Comparison of ENCODE assay signal across 9 cellular contexts in the genomic region with DNA sequence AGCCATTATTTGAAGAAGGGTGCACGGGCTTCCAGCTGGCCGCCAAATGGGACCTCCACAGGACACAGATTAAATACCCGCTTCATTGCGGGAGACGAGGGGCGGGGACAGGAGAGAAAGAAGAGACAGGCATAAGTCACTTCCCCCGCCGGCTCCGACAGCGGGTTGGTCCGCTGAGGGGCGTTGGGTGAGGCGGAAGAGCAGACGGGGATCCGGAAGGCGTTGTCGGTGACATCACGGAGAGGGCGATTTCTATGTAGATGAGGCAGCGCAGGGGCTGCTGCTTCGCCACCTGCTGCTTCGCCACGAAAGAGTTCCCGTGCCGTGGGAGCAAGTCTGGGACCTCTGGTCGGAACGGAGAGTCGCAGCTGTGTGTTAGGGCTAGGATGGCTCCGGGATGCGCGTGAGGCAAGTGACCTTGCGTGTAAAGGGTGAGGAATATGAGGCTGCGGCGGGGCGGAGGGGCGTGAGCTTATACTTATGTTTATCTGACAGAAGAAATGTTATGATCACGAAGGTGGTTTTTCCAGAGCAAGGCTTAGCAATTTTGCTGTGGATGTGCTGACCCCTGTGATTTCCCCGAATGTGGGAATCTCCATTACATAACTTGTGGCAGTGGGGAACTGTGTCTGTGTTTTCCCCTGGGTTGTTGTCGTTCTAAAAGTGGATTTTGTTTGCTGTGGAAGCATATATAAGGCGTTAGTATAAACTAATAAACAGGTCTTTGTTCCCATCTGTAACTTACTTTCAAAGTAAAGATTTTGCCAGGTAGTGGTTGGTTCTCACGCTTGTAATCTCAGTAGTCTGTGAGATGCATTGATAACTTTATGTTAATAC. TPM values are rescaled to one million over a fixed set of nuclear protein-coding genes. Genes with fewer than 3 reads are reported as not detected.
A peak's percentile ranks its signal among the peaks of the same experiment; 100 is the strongest.
DNase-seq lines count a peak whose midpoint lies in the region; ATAC-seq and TF ChIP-seq lines count a peak whose summit lies in the region.
"Not testable (repeated sequence)": the region's sequence is repeated elsewhere in the genome, so short reads cannot be mapped to it uniquely, and the experiment has no call there.
"Had no signal": no experiment of that assay in that cellular context is flagged by ENCODE, and none has a peak within 500 bp of the region (broad histone marks: within the 10 kb centered on the region; RNA-seq: fewer than 3 reads in every experiment).

No MANE protein-coding gene starts in this region.

- not testable (repeated sequence) for H3K79me2 ChIP-seq in OCI-LY7 (ENCODE audit: insufficient read depth, low read depth, low read length)

- H4K20me1 ChIP-seq in OCI-LY7 (ENCODE audit: insufficient read depth, low read length): not testable (repeated sequence)

- H3K27me3 Mint-ChIP-seq in IgD-negative memory B cell: not testable (repeated sequence)

- CTCF ChIA-PET in OCI-LY7 (lab: Charles Lee; ENCODE audit: unreplicated experiment): not testable (repeated sequence)

- ATAC-seq in GM21619 (IDR thresholded peaks at IDR 0.05; ENCODE audit: unreplicated experiment): peak; percentile 83

- H3K4me3 Mint-ChIP-seq in IgD-negative memory B cell: peak overlapping the region; percentile 83 to 99 (median 97)

- not testable (repeated sequence) for H3K9me3 ChIP-seq in OCI-LY7 (ENCODE audit: low read length)

- not testable (repeated sequence) for H2AFZ ChIP-seq in OCI-LY7 (ENCODE audit: low read length)

- H3K36me3 ChIP-seq in OCI-LY7 (ENCODE audit: insufficient read depth, low read length): not testable (repeated sequence)

- not testable (repeated sequence) for TF ChIP-seq CTCF in OCI-LY7 (conservative IDR thresholded peaks at IDR 0.05; ENCODE audit: low read length); epithelial cell of esophagus (IDR thresholded peaks at IDR 0.05; ENCODE audit: insufficient read depth, low read depth, low read length, missing control alignments)

- peaks cover 13% of the 10 kb centered on the region for H3K4me1 ChIP-seq in OCI-LY7 (ENCODE audit: insufficient read depth, low read length, poor library complexity, severe bottlenecking)

- H3K36me3 Mint-ChIP-seq in IgD-negative memory B cell: not testable (repeated sequence)

- DNase-seq in DMS 273 (lab: John Stamatoyannopoulos, UW; ENCODE audit: unreplicated experiment) (peak; percentile 97), OCI-LY7 (ENCODE audit: low spot score) (peak; percentile 91), activated T-cell treated with anti-CD3 and anti-CD28 coated beads for 4 hours (peak; percentile 85), epithelial cell of esophagus (ENCODE audit: low read depth) (peak; percentile 86), midbrain (lab: John Stamatoyannopoulos, UW) (peak; percentile 82)
- peak; percentile 76 for DNase-seq in stimulated activated CD8-positive, alpha-beta memory T cell treated with anti-CD3 and anti-CD28 coated beads, Interleukin-15, amount 100 ng/mL, for 1 hour (ENCODE audit: low read depth)

- H3K4me3 ChIP-seq in OCI-LY7 (ENCODE audit: low read depth, low read length, poor library complexity, severe bottlenecking): peak overlapping the region; percentile 59
- peak overlapping the region; percentile 51 for H3K4me3 ChIP-seq in epithelial cell of esophagus (ENCODE audit: low read length)

- H3K9me2 ChIP-seq in OCI-LY7 (ENCODE audit: insufficient read depth, low read length): not testable (repeated sequence)

- H3K4me1 Mint-ChIP-seq in IgD-negative memory B cell: peaks cover 6 to 18% (median 16%) of the 10 kb centered on the region in 3 donors

- intact Hi-C loops in OCI-LY7 (cut with micrococcal nuclease; ENCODE audit: unreplicated experiment): not testable (repeated sequence)

- peak overlapping the region; percentile 91 to 100 (median 99) for H3K27ac Mint-ChIP-seq in IgD-negative memory B cell

- POLR2A ChIA-PET in OCI-LY7 (lab: Charles Lee): not testable (repeated sequence)

- TSS peak; percentile 91 for BruUV-seq in OCI-LY7 (replicated peaks; lab: Mats Ljungman, UMichigan)

- H3K4me2 ChIP-seq in OCI-LY7 (ENCODE audit: low read length): peak overlapping the region; percentile 59

- H3K9me3 Mint-ChIP-seq in IgD-negative memory B cell: not testable (repeated sequence)

- peak overlapping the region; percentile 81 for H3K27ac ChIP-seq in OCI-LY7 (ENCODE audit: low read depth, low read length, poor library complexity, severe bottlenecking)

RNA-seq across cellular contexts. Expression of gene PPIAL4C, which starts 52.9 kb away (rescaled TPM):
- not detected for polyA plus RNA-seq in IgD-negative memory B cell
- total RNA-seq in OCI-LY7 (2014; rRNA removed; shearing (Covaris generic)): not detected in 2 replicates
- total RNA-seq in OCI-LY7 (2022): not detected in 2 replicates
- total RNA-seq: T-helper 1 cell treated with Interleukin-12 subunit alpha and Interleukin-12 subunit beta and Interleukin-4 antibody, amounts not matched to agents 30 ng/mL and 1 ng/mL, for 36 hours had no signal

Comparison
In these comparisons a context has a peak if more than half of its experiments do, and no peak if none do; other contexts are left out.
1. Peak in every context shown above with its lines: DNase-seq, ATAC-seq, H3K4me3 ChIP-seq and H3K27ac ChIP-seq.